In the genomic region with DNA sequence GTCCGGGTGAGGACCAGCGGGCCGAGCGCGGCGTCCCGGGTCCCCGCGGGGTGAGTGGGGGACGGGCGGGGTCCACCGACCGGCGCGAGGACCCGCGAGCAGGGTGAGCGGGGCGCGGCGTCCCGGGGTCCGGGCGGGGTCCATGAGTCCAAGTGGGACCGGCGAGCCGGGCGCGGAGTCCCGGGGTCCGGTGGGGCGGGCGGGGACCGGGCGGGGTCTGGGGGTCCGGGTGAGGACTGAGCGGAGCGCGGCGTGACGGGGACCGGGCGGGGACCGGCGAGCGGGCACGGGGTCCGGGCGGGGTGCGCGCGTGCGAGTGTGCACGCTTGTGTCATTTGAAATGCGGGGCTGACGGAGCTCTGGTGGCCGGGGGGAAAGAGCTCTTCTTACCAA, we compare ENCODE assay signal across 8 cellular contexts. TPM values are rescaled to one million over a fixed set of nuclear protein-coding genes. Genes with fewer than 3 reads are reported as not detected.
DNase-seq lines count a peak whose midpoint lies in the region; ATAC-seq and TF ChIP-seq lines count a peak whose summit lies in the region.

No MANE protein-coding gene starts in this region.

- H3K14ac ChIP-seq in IMR-90 (replicated peaks; ENCODE audit: low read depth, low read length): no peak overlapping the region

- no peaks in the 10 kb centered on the region for H3K4me1 Mint-ChIP-seq in Caco-2 (ENCODE audit: low read depth, unreplicated experiment)
- peaks cover 7 to 9% (median 8%) of the 10 kb centered on the region in 3 donors for H3K4me1 Mint-ChIP-seq in naive B cell

- no peaks in the 10 kb centered on the region for H3K4me1 ChIP-seq in Caco-2
- H3K4me1 ChIP-seq in IMR-90 (ENCODE audit: control insufficient read depth, insufficient read depth, low read length): peaks cover 2% of the 10 kb centered on the region; the same call in 1 of the 2 replicates

- no peaks in the 10 kb centered on the region for H4K20me1 ChIP-seq in IMR-90 (ENCODE audit: insufficient read depth, low read length)

- H4K8ac ChIP-seq in IMR-90 (ENCODE audit: low read depth in 2 of 2, low read length in 2 of 2): no peak overlapping the region

- WGBS in IMR-90 (ENCODE audit: extremely low coverage in 2 of 2, insufficient read length in 1 of 2), 2 experiments: no CpG with 5 or more reads among the region's 57 CpGs

- H3K79me1 ChIP-seq in IMR-90 (ENCODE audit: low read depth in 1 of 2, low read length in 2 of 2): no peaks in the 10 kb centered on the region

- intact Hi-C loops in Caco-2 (cut with micrococcal nuclease; ENCODE audit: unreplicated experiment): loop anchor here (2.0 kb wide), 1 partner anchor 454 kb away; no protein-coding TSS in a partner anchor
- intact Hi-C loops in IMR-90 (cut with micrococcal nuclease): no loop called here
- intact Hi-C loops in dorsolateral prefrontal cortex (cut with DNase I): loop anchor here in 1 of 2 donors (10.0 kb wide), 1 partner anchor 256 kb away; no protein-coding TSS in a partner anchor

- peaks cover 45% of the 10 kb centered on the region for H3K27me3 Mint-ChIP-seq in Caco-2 (ENCODE audit: insufficient read depth, unreplicated experiment)
- H3K27me3 Mint-ChIP-seq in naive B cell: peaks cover 65 to 68% (median 67%) of the 10 kb centered on the region in 3 donors

- H3K9me1 ChIP-seq in IMR-90 (ENCODE audit: insufficient read depth, low read length): no peaks in the 10 kb centered on the region

- no peak overlapping the region for H3K23ac ChIP-seq in IMR-90 (ENCODE audit: low read depth, low read length)

- no peak overlapping the region for H2AFZ ChIP-seq in IMR-90 (replicated peaks; ENCODE audit: low read length, poor library complexity)

- no peak overlapping the region for H3K56ac ChIP-seq in IMR-90 (ENCODE audit: extremely low read depth, insufficient read depth, low read length)

- peak overlapping the region; percentile 30; the same call in 1 of the 2 replicates for H3K9ac ChIP-seq in IMR-90 (ENCODE audit: low read depth, low read length)

- H3K36me3 ChIP-seq in Caco-2 (ENCODE audit: control insufficient read depth, insufficient read depth, low read length): no peaks in the 10 kb centered on the region
- H3K36me3 ChIP-seq in IMR-90 (ENCODE audit: control insufficient read depth, insufficient read depth, low read length): no peaks in the 10 kb centered on the region

- POLR2A ChIA-PET in Caco-2 (lab: Charles Lee) (no interaction called here), IMR-90 (lab: Charles Lee; ENCODE audit: unreplicated experiment) (no interaction called here)

- H2BK5ac ChIP-seq in IMR-90 (ENCODE audit: low read depth, low read length, poor library complexity, severe bottlenecking): no peak overlapping the region

- peak; percentile 23 for ATAC-seq in IMR-90 (ENCODE audit: low read depth)
- peak in 1 of 2 donors; percentile 13 for ATAC-seq in naive B cell (ENCODE audit: low read depth in 2 of 2)
- no peak for ATAC-seq in GM21576 (IDR thresholded peaks at IDR 0.05; ENCODE audit: unreplicated experiment)

- in situ Hi-C loops in IMR-90 (cut with MboI; ENCODE audit: low sequenced_read_pairs): no loop called here

- H3K27ac ChIP-seq in IMR-90 (ENCODE audit: insufficient read depth, low read length) (no peak overlapping the region; the same call in 1 of the 2 replicates), dorsolateral prefrontal cortex (peak overlapping the region in 56 of 59 donors; percentile 53 to 95 (median 87))

- no peak overlapping the region for H4K91ac ChIP-seq in IMR-90 (ENCODE audit: insufficient read depth, low read depth, low read length)

- no peak overlapping the region for H3K18ac ChIP-seq in IMR-90 (ENCODE audit: low read depth, low read length)

- TF ChIP-seq RAD21 in IMR-90 (IDR thresholded peaks at IDR 0.05; ENCODE audit: low read length): no peak

- no peaks in the 10 kb centered on the region for H3K9me3 ChIP-seq in Caco-2
- peaks cover 2% of the 10 kb centered on the region; the same call in 1 of the 2 replicates for H3K9me3 ChIP-seq in IMR-90 (ENCODE audit: control insufficient read depth, insufficient read depth, low read length)

- H3K4me3 ChIP-seq in Caco-2 (ENCODE audit: low read depth, low read length) (peak overlapping the region; percentile 49), IMR-90 (ENCODE audit: insufficient read depth, low read depth, low read length) (peak overlapping the region; percentile 87), dorsolateral prefrontal cortex (peak overlapping the region; percentile 41 to 85 (median 68))

- CTCF ChIA-PET in Caco-2 (lab: Charles Lee): no interaction called here
- CTCF ChIA-PET in IMR-90 (lab: Yijun Ruan, JAX): no interaction called here

- H3K9me3 Mint-ChIP-seq in Caco-2 (ENCODE audit: unreplicated experiment): no peaks in the 10 kb centered on the region
- no peaks in the 10 kb centered on the region for H3K9me3 Mint-ChIP-seq in naive B cell

- H3K27ac Mint-ChIP-seq in Caco-2 (ENCODE audit: unreplicated experiment) (no peak overlapping the region), naive B cell (no peak overlapping the region)

- no peak overlapping the region for H2BK120ac ChIP-seq in IMR-90 (ENCODE audit: low read depth, low read length)

- no peak overlapping the region for H2AK9ac ChIP-seq in IMR-90 (replicated peaks; ENCODE audit: low read depth, low read length, poor library complexity)

- no peak for TF ChIP-seq POLR2A in IMR-90 (IDR thresholded peaks at IDR 0.05; ENCODE audit: low read depth, low read length)

- dilution Hi-C loops in IMR-90 (cut with HindIII; ENCODE audit: low sequenced_read_pairs, unreplicated experiment): no loop called here

- H3K4me2 ChIP-seq in IMR-90 (ENCODE audit: low read depth, low read length): peak overlapping the region; percentile 83

- DNase-seq in Caco-2 (no peak), IMR-90 (no peak), dorsolateral prefrontal cortex (peak in 1 of 10 donors; percentile 30), naive B cell (no peak), NCI-H1048 (lab: John Stamatoyannopoulos, UW) (no peak), NCI-H1436 treated with DMSO at 0.1 percent for 48 hours (lab: John Stamatoyannopoulos, UW) (no peak)
- no peak for DNase-seq in stimulated activated naive CD4-positive, alpha-beta T cell (lab: John Stamatoyannopoulos, UW)

- BruUV-seq in Caco-2 (replicated peaks; lab: Mats Ljungman, UMichigan) (no TSS peak), IMR-90 (replicated peaks; lab: Mats Ljungman, UMichigan) (no TSS peak)

- H3K4me3 Mint-ChIP-seq in Caco-2 (ENCODE audit: unreplicated experiment): peak overlapping the region; percentile 70
- peak overlapping the region; percentile 64 to 92 (median 86) for H3K4me3 Mint-ChIP-seq in naive B cell

- H2BK20ac ChIP-seq in IMR-90 (ENCODE audit: low read depth, low read length): no peak overlapping the region

- no peak overlapping the region for H3K4ac ChIP-seq in IMR-90 (ENCODE audit: low read depth, low read length)

- no peak overlapping the region for H2BK15ac ChIP-seq in IMR-90 (ENCODE audit: low read depth, low read length)

- TF ChIP-seq CTCF in Caco-2 (IDR thresholded peaks at IDR 0.05; ENCODE audit: insufficient read depth in 1 of 2, low read depth in 1 of 2, low read length in 1 of 2, severe bottlenecking in 1 of 2, unreplicated experiment in 1 of 2) (no peak), IMR-90 (conservative IDR thresholded peaks at IDR 0.05; ENCODE audit: low read depth, low read length) (no peak), dorsolateral prefrontal cortex (IDR thresholded peaks at IDR 0.05 in 54 of 56, conservative IDR thresholded peaks at IDR 0.05 in 2 of 56; ENCODE audit: low read depth in 1 of 56, partially characterized antibody in 56 of 56) (no peak)

- H3K27me3 ChIP-seq in Caco-2 (replicated peaks; ENCODE audit: control insufficient read depth, insufficient read depth, low read length) (peaks cover 8% of the 10 kb centered on the region), IMR-90 (ENCODE audit: control insufficient read depth, insufficient read depth, low read length) (peaks cover 39% of the 10 kb centered on the region), dorsolateral prefrontal cortex (peaks cover 0 to 64% (median 0%) of the 10 kb centered on the region in 45 donors)

- no peak overlapping the region for H2AK5ac ChIP-seq in IMR-90 (ENCODE audit: low read depth, low read length)

- no peak overlapping the region for H4K5ac ChIP-seq in IMR-90 (ENCODE audit: low read depth, low read length)

- no peaks in the 10 kb centered on the region for H3K36me3 Mint-ChIP-seq in Caco-2 (ENCODE audit: insufficient read depth, unreplicated experiment)
- no peaks in the 10 kb centered on the region for H3K36me3 Mint-ChIP-seq in naive B cell

TF ChIP-seq in IMR-90, 13 proteins besides CTCF, POLR2A, EP300 and RAD21:
- TF ChIP-seq CEBPB (IDR thresholded peaks at IDR 0.05; ENCODE audit: low read depth, low read length) (no peak), CHD1 (IDR thresholded peaks at IDR 0.05; ENCODE audit: low read depth, low read length) (no peak), MAZ (IDR thresholded peaks at IDR 0.05; ENCODE audit: borderline replicate concordance, low read depth, low read length) (no peak), NFE2L2 (IDR thresholded peaks at IDR 0.05; ENCODE audit: low read depth, low read length) (no peak), RCOR1 (IDR thresholded peaks at IDR 0.05; ENCODE audit: insufficient replicate concordance, low read length) (no peak)
- TF ChIP-seq, protein P1, sequence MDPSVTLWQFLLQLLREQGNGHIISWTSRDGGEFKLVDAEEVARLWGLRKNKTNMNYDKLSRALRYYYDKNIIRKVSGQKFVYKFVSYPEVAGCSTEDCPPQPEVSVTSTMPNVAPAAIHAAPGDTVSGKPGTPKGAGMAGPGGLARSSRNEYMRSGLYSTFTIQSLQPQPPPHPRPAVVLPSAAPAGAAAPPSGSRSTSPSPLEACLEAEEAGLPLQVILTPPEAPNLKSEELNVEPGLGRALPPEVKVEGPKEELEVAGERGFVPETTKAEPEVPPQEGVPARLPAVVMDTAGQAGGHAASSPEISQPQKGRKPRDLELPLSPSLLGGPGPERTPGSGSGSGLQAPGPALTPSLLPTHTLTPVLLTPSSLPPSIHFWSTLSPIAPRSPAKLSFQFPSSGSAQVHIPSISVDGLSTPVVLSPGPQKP (IDR thresholded peaks at IDR 0.05; ENCODE audit: borderline replicate concordance, low read depth, low read length): no peak
TF ChIP-seq in IMR-90: peak in this region for 0.

RNA-seq across cellular contexts. Expression of a gene that starts 0.8 kb away (rescaled TPM):
- 0.26 and 0.27 TPM in 2 replicates for total RNA-seq in Caco-2 (2022)
- total RNA-seq in IMR-90 (2012; rRNA removed): 5.6 and 6.6 TPM in 2 replicates
- polyA plus RNA-seq in IMR-90 (2012; rRNA removed): 3.5 and 3.6 TPM in 2 replicates
- polyA plus RNA-seq in IMR-90 (2012; cell fraction: cytosol; rRNA removed): 3.6 and 5.0 TPM in 2 replicates
- 2.0 and 2.9 TPM in 2 replicates for polyA plus RNA-seq in IMR-90 (2012; cell fraction: nucleus; rRNA removed; ENCODE audit: low replicate concordance)
- total RNA-seq in dorsolateral prefrontal cortex: 100 to 1,000 TPM in 119 of 120 experiments, 10 to 100 TPM in 1; 93.7 to 263 (median 189) TPM
- polyA plus RNA-seq in naive B cell (ENCODE audit: low read depth in 6 of 6): 100 to 1,000 TPM; 127 to 186 (median 141) TPM

Comparison
In these comparisons a context has a peak if more than half of its experiments do, and no peak if none do; other contexts are left out.
1. RNA of a gene that starts 0.8 kb away (total RNA-seq): 93.7 to 263 TPM in dorsolateral prefrontal cortex; 5.6 to 6.6 TPM in IMR-90 and 0.26 to 0.27 TPM in Caco-2; every median in the first group is over 10 times any median in the second.
2. Peak in every context shown above with its lines, with median percentiles within 50 percentile points of each other: H3K4me3 ChIP-seq.